In the genomic region with DNA sequence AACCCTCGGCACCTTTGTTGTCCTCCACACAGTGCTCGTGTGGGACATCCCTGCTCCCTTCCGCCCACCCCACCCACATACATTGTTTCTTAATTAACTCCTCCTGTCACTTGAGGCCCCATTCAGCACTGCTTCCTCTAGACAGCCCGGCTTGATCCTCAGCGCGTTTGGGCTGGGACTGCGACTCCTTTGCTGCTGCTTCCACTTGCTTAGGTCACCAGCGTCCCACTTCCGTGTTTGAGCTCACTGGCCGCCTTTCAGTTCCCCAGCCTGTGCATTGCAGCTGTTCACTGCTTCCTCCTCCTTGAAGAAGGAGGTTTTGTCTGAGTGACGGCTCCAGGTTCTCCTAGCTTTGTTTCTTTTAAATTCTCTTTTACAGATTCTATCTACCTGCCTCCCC, we compare ENCODE assay signal across 8 cellular contexts. TPM values are rescaled to one million over a fixed set of nuclear protein-coding genes. Genes with fewer than 3 reads are reported as not detected.
DNase-seq lines count a peak whose midpoint lies in the region; ATAC-seq and TF ChIP-seq lines count a peak whose summit lies in the region.
"Had no signal": no experiment of that assay in that cellular context is flagged by ENCODE, and none has a peak within 500 bp of the region (broad histone marks: within the 10 kb centered on the region; RNA-seq: fewer than 3 reads in every experiment).

No MANE protein-coding gene starts in this region.

- peak; percentile 63 for ATAC-seq in GM19452 (IDR thresholded peaks at IDR 0.05; ENCODE audit: unreplicated experiment)
- ATAC-seq in HG03521 (IDR thresholded peaks at IDR 0.05; ENCODE audit: unreplicated experiment): peak; percentile 61

- no peak overlapping the region for H3K4me3 ChIP-seq in trophoblast cell (ENCODE audit: low read depth, low read length)

- no peaks in the 10 kb centered on the region for H3K9me3 ChIP-seq in trophoblast cell (ENCODE audit: insufficient read depth, low read depth, low read length)

- H3K4ac ChIP-seq in trophoblast cell (ENCODE audit: low read depth, low read length): peak overlapping the region; percentile 44

- TF ChIP-seq CTCF in type B pancreatic cell (conservative IDR thresholded peaks at IDR 0.05): no peak

- peak; percentile 81 for DNase-seq in activated CD4-positive, alpha-beta memory T cell treated with anti-CD3 and anti-CD28 coated beads, Interleukin-2, amount 10 ng/mL, durations not matched to agents 7 days and 5 days
- no peak for DNase-seq in epithelial cell of prostate (ENCODE audit: low read depth, low spot score)
- DNase-seq in trophoblast cell: peak in 1 of 2 donors; percentile 33
- DNase-seq in type B pancreatic cell (ENCODE audit: extremely low spot score, unreplicated experiment): no peak
- DNase-seq in AG08396 (ENCODE audit: low spot score): no peak

- no peak overlapping the region for H3K23ac ChIP-seq in trophoblast cell (ENCODE audit: low read length)

- H3K27me3 ChIP-seq in trophoblast cell (ENCODE audit: insufficient read depth, low read length): no peaks in the 10 kb centered on the region

- no peaks in the 10 kb centered on the region for H3K9me3 Mint-ChIP-seq in activated CD4-positive, alpha-beta memory T cell treated with anti-CD3 and anti-CD28 coated beads, Interleukin-2, amount 10 ng/mL, durations not matched to agents 7 days and 5 days
- no peaks in the 10 kb centered on the region for H3K9me3 Mint-ChIP-seq in type B pancreatic cell

- no peak overlapping the region for H3K18ac ChIP-seq in trophoblast cell (ENCODE audit: low read length)

- no peaks in the 10 kb centered on the region for H3K27me3 Mint-ChIP-seq in activated CD4-positive, alpha-beta memory T cell treated with anti-CD3 and anti-CD28 coated beads, Interleukin-2, amount 10 ng/mL, durations not matched to agents 7 days and 5 days
- no peaks in the 10 kb centered on the region for H3K27me3 Mint-ChIP-seq in type B pancreatic cell

- H3K27ac Mint-ChIP-seq in activated CD4-positive, alpha-beta memory T cell treated with anti-CD3 and anti-CD28 coated beads, Interleukin-2, amount 10 ng/mL, durations not matched to agents 7 days and 5 days: peak overlapping the region; percentile 79
- H3K27ac Mint-ChIP-seq in type B pancreatic cell: peak overlapping the region; percentile 74

- H2BK5ac ChIP-seq in trophoblast cell (ENCODE audit: low read depth, low read length, poor library complexity): no peak overlapping the region

- no peak overlapping the region for H3K4me2 ChIP-seq in trophoblast cell (ENCODE audit: low read length)

- no peak overlapping the region for H2BK12ac ChIP-seq in trophoblast cell (ENCODE audit: low read length)

- H2AK5ac ChIP-seq in trophoblast cell (ENCODE audit: low read length): no peak overlapping the region

- H3K79me1 ChIP-seq in trophoblast cell (ENCODE audit: low read length): no peaks in the 10 kb centered on the region

- H3K14ac ChIP-seq in trophoblast cell (ENCODE audit: low read length): no peak overlapping the region

- peaks cover 34% of the 10 kb centered on the region for H3K36me3 Mint-ChIP-seq in activated CD4-positive, alpha-beta memory T cell treated with anti-CD3 and anti-CD28 coated beads, Interleukin-2, amount 10 ng/mL, durations not matched to agents 7 days and 5 days (ENCODE audit: low read depth)
- H3K36me3 Mint-ChIP-seq in type B pancreatic cell: peaks cover under 1% of the 10 kb centered on the region

- no peak overlapping the region for H4K8ac ChIP-seq in trophoblast cell (ENCODE audit: low read depth, low read length)

- H3K79me2 ChIP-seq in trophoblast cell (ENCODE audit: control insufficient read depth, insufficient read depth, low read length, poor library complexity): peaks cover 37% of the 10 kb centered on the region

- WGBS in trophoblast cell (ENCODE audit: extremely low coverage, insufficient coverage, insufficient read length): no CpG with 5 or more reads among the region's 11 CpGs

- H3K4me3 Mint-ChIP-seq in activated CD4-positive, alpha-beta memory T cell treated with anti-CD3 and anti-CD28 coated beads, Interleukin-2, amount 10 ng/mL, durations not matched to agents 7 days and 5 days: peak overlapping the region; percentile 44
- no peak overlapping the region for H3K4me3 Mint-ChIP-seq in type B pancreatic cell

- peaks cover 4 to 12% of the 10 kb centered on the region in 2 experiments for H3K4me1 ChIP-seq in trophoblast cell (ENCODE audit: control insufficient read depth in 1 of 2, insufficient read depth in 2 of 2, low read length in 2 of 2)

- H3K4me1 Mint-ChIP-seq in activated CD4-positive, alpha-beta memory T cell treated with anti-CD3 and anti-CD28 coated beads, Interleukin-2, amount 10 ng/mL, durations not matched to agents 7 days and 5 days: peaks cover 90% of the 10 kb centered on the region
- H3K4me1 Mint-ChIP-seq in type B pancreatic cell (ENCODE audit: unreplicated experiment): peaks cover 47% of the 10 kb centered on the region

- H3K36me3 ChIP-seq in trophoblast cell (ENCODE audit: control insufficient read depth in 1 of 2, insufficient read depth in 2 of 2, low read length in 2 of 2): peaks cover 4 to 14% of the 10 kb centered on the region in 2 experiments

- no peak overlapping the region for H4K12ac ChIP-seq in trophoblast cell (ENCODE audit: low read depth, low read length)

- H3K9ac ChIP-seq in trophoblast cell (ENCODE audit: low read length): no peak overlapping the region

- POLR2A ChIA-PET in activated CD4-positive, alpha-beta memory T cell treated with anti-CD3 and anti-CD28 coated beads, Interleukin-2, amount 10 ng/mL, durations not matched to agents 7 days and 5 days (lab: Charles Lee): interaction anchor here (0.8 to 8.3 kb wide), 11 partner anchors 10 to 328 kb away, joined by 3 to 155 read pairs (median 4); partner anchors contain the start of genes CFAP99, FAM193A, HAUS3 and MXD4

- H2BK120ac ChIP-seq in trophoblast cell (ENCODE audit: insufficient read depth, low read length, poor library complexity): no peak overlapping the region

- H2AFZ ChIP-seq in trophoblast cell (ENCODE audit: insufficient read depth, low read length, poor library complexity): no peak overlapping the region

- CTCF ChIA-PET in activated CD4-positive, alpha-beta memory T cell treated with anti-CD3 and anti-CD28 coated beads, Interleukin-2, amount 10 ng/mL, durations not matched to agents 7 days and 5 days (lab: Charles Lee): interaction anchor here (1.0 to 5.1 kb wide), 3 partner anchors 16 to 265 kb away, joined by 4 to 36 read pairs (median 6); partner anchors contain the start of gene RNF4

- no peak overlapping the region for H4K91ac ChIP-seq in trophoblast cell (ENCODE audit: low read depth, low read length)

- H3K27ac ChIP-seq in epithelial cell of prostate (peak overlapping the region; percentile 15), trophoblast cell (ENCODE audit: low read depth, low read length) (no peak overlapping the region)
- H3K27ac ChIP-seq: VCaP had no signal

RNA-seq across cellular contexts. Expression of gene RNF4, which starts 16.1 kb away (rescaled TPM):
- 100 to 1,000 TPM; 106 to 113 TPM for total RNA-seq in activated CD4-positive, alpha-beta memory T cell treated with anti-CD3 and anti-CD28 coated beads, Interleukin-2, amount 10 ng/mL, durations not matched to agents 7 days and 5 days
- 42.2 and 43.1 TPM in 2 replicates for polyA plus RNA-seq in trophoblast cell (2013)
- total RNA-seq in type B pancreatic cell (ENCODE audit: low replicate concordance): 55.9 and 61.4 TPM in 2 replicates

RNA-seq across cellular contexts. Expression of gene FAM193A, which starts 51.5 kb away (rescaled TPM):
- 10 to 100 TPM; 27.4 to 27.9 TPM for total RNA-seq in activated CD4-positive, alpha-beta memory T cell treated with anti-CD3 and anti-CD28 coated beads, Interleukin-2, amount 10 ng/mL, durations not matched to agents 7 days and 5 days
- polyA plus RNA-seq in trophoblast cell (2013): 12.4 and 13.0 TPM in 2 replicates
- total RNA-seq in type B pancreatic cell (ENCODE audit: low replicate concordance): 26.8 and 37.1 TPM in 2 replicates
